ENCODE assay signal across 30 cellular contexts in genomic region chr4:83417566-83417965, GRCh38.
"Had no signal": no experiment of that assay in that cellular context is flagged by ENCODE, and none has a peak within 500 bp of the region (broad histone marks: within the 10 kb centered on the region; RNA-seq: fewer than 3 reads in every experiment).

No MANE protein-coding gene starts in this region.

- H3K27ac Mint-ChIP-seq: activated B cell treated with CpG ODN at 0.5 μM for 24 hours; activated CD4-positive, alpha-beta memory T cell treated with anti-CD3 and anti-CD28 coated beads for 36 hours; activated naive CD8-positive, alpha-beta T cell treated with anti-CD3 and anti-CD28 coated beads for 36 hours; activated T-cell treated with anti-CD3 and anti-CD28 coated beads, Interleukin-2, amount 50 U/mL, for 72 hours; natural killer cell treated with Interleukin-12 subunit alpha and Interleukin-12 subunit beta and Interleukin-15 and Interleukin-18, amount 100 ng/mL, for 72 hours; stimulated activated naive CD8-positive, alpha-beta T cell treated with anti-CD3 and anti-CD28 coated beads, Interleukin-15, Interleukin-2, amounts not matched to agents 100 ng/mL and 50 ng/mL, for 24 hours; T-helper 2 cell treated with Interferon-gamma antibody and Interleukin-4, amounts not matched to agents 5 μg/mL and 100 μg/mL, for 36 hours had no signal

- H3K4me3 Mint-ChIP-seq: activated B cell treated with CpG ODN at 0.5 μM for 24 hours; activated CD4-positive, alpha-beta memory T cell treated with anti-CD3 and anti-CD28 coated beads for 36 hours; activated naive CD8-positive, alpha-beta T cell treated with anti-CD3 and anti-CD28 coated beads for 36 hours; activated T-cell treated with anti-CD3 and anti-CD28 coated beads, Interleukin-2, amount 50 U/mL, for 72 hours; natural killer cell treated with Interleukin-12 subunit alpha and Interleukin-12 subunit beta and Interleukin-15 and Interleukin-18, amount 100 ng/mL, for 72 hours; stimulated activated naive CD8-positive, alpha-beta T cell treated with anti-CD3 and anti-CD28 coated beads, Interleukin-15, Interleukin-2, amounts not matched to agents 100 ng/mL and 50 ng/mL, for 24 hours; T-helper 2 cell treated with Interferon-gamma antibody and Interleukin-4, amounts not matched to agents 5 μg/mL and 100 μg/mL, for 36 hours had no signal

- H3K9me3 ChIP-seq: adrenal gland, body of pancreas, colonic mucosa, esophagus squamous epithelium, heart right ventricle, left lung, lower lobe of right lung, mucosa of descending colon, right lobe of liver, thoracic aorta, upper lobe of left lung had no signal

- H3K27me3 ChIP-seq: adrenal gland, body of pancreas, cardiac muscle cell, colonic mucosa, dorsolateral prefrontal cortex, esophagus squamous epithelium, heart right ventricle, left lung, right lobe of liver, upper lobe of left lung had no signal

- H3K4me1 Mint-ChIP-seq: activated B cell treated with CpG ODN at 0.5 μM for 24 hours; activated naive CD8-positive, alpha-beta T cell treated with anti-CD3 and anti-CD28 coated beads for 36 hours had no signal

- H3K36me3 ChIP-seq: colonic mucosa had no signal

- DNase-seq: activated B cell treated with CpG ODN at 0.5 μM for 24 hours; activated CD4-positive, alpha-beta memory T cell treated with anti-CD3 and anti-CD28 coated beads for 36 hours; activated naive CD4-positive, alpha-beta T cell; activated naive CD8-positive, alpha-beta T cell treated with anti-CD3 and anti-CD28 coated beads for 36 hours; activated T-cell treated with anti-CD3 and anti-CD28 coated beads, Interleukin-2, amount 50 U/mL, for 72 hours; adrenal gland; aorta; body of pancreas; cerebellar nuclear complex; colonic mucosa; dorsolateral prefrontal cortex; effector memory CD4-positive, alpha-beta T cell; esophagus squamous epithelium; foreskin melanocyte; heart right ventricle; left lung; lower lobe of right lung; mesenchymal stem cell; mucosa of descending colon; posterior cingulate gyrus; right lobe of liver; stimulated activated CD4-positive, alpha-beta T cell treated with anti-CD3 and anti-CD28 coated beads, Interleukin-12 subunit alpha, Interleukin-12 subunit beta, amount 100 ng/mL, for 4 hours; stimulated activated CD4-positive, alpha-beta T cell treated with anti-CD3 and anti-CD28 coated beads, Interleukin-4, amount 100 ng/mL, for 1 hour; T-helper 1 cell; upper lobe of left lung had no signal

- H3K4me1 ChIP-seq: body of pancreas, colonic mucosa, esophagus squamous epithelium, heart right ventricle, left lung, lower lobe of right lung, right lobe of liver, upper lobe of left lung had no signal

- H3K4me3 ChIP-seq: adrenal gland, body of pancreas, cardiac muscle cell, colonic mucosa, dorsolateral prefrontal cortex, esophagus squamous epithelium, heart right ventricle, left lung, lower lobe of right lung, mucosa of descending colon, right lobe of liver, thoracic aorta, upper lobe of left lung had no signal

- ATAC-seq: activated T-cell treated with anti-CD3 and anti-CD28 coated beads, Interleukin-2, amount 50 U/mL, for 72 hours; body of pancreas; heart right ventricle; left lung; lower lobe of right lung; mucosa of descending colon; natural killer cell treated with Interleukin-12 subunit alpha and Interleukin-12 subunit beta and Interleukin-15 and Interleukin-18, amount 100 ng/mL, for 72 hours had no signal

- H3K9me3 Mint-ChIP-seq: activated B cell treated with CpG ODN at 0.5 μM for 24 hours; activated CD4-positive, alpha-beta memory T cell treated with anti-CD3 and anti-CD28 coated beads for 36 hours; activated naive CD8-positive, alpha-beta T cell treated with anti-CD3 and anti-CD28 coated beads for 36 hours; activated T-cell treated with anti-CD3 and anti-CD28 coated beads, Interleukin-2, amount 50 U/mL, for 72 hours; natural killer cell treated with Interleukin-12 subunit alpha and Interleukin-12 subunit beta and Interleukin-15 and Interleukin-18, amount 100 ng/mL, for 72 hours; stimulated activated naive CD8-positive, alpha-beta T cell treated with anti-CD3 and anti-CD28 coated beads, Interleukin-15, Interleukin-2, amounts not matched to agents 100 ng/mL and 50 ng/mL, for 24 hours; T-helper 2 cell treated with Interferon-gamma antibody and Interleukin-4, amounts not matched to agents 5 μg/mL and 100 μg/mL, for 36 hours had no signal

- H3K27me3 Mint-ChIP-seq: activated B cell treated with CpG ODN at 0.5 μM for 24 hours; activated CD4-positive, alpha-beta memory T cell treated with anti-CD3 and anti-CD28 coated beads for 36 hours; activated naive CD8-positive, alpha-beta T cell treated with anti-CD3 and anti-CD28 coated beads for 36 hours; natural killer cell treated with Interleukin-12 subunit alpha and Interleukin-12 subunit beta and Interleukin-15 and Interleukin-18, amount 100 ng/mL, for 72 hours; stimulated activated naive CD8-positive, alpha-beta T cell treated with anti-CD3 and anti-CD28 coated beads, Interleukin-15, Interleukin-2, amounts not matched to agents 100 ng/mL and 50 ng/mL, for 24 hours had no signal

- H3K27ac ChIP-seq: adrenal gland, body of pancreas, cardiac muscle cell, colonic mucosa, dorsolateral prefrontal cortex, heart right ventricle, left lung, lower lobe of right lung, right lobe of liver, thoracic aorta, upper lobe of left lung had no signal
